Comparison of ENCODE assay signal across 30 cellular contexts in the genomic region with DNA sequence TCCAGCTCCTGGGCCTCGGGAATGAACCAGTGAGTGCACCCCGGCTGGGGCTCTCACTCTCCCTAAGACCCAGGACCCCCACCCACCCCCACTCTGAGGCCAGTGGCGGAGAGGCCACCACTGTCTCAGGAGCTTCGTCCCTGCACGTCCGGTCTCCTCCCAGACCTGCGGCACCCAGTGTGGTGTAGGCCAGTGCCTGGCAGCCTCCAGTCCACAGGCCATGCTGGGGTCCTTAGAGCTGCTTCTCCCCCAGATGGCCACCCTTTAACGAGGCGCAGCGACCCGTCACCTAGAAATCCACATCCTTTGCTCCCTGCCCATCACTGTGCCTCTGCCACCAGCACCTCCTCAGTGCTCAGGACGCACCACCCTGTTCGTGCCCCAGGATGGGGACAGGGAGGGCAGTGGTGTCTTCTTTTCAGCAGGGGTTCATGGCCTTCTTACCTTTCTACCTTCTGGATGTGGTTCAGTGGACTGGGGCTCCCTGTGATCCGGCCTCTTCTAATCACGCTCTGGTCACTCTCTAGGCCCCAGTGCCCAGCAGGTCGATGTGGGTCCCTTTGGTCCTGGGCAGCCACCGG.
DNase-seq lines count a peak whose midpoint lies in the region; ATAC-seq, FAIRE-seq and TF ChIP-seq lines count a peak whose summit lies in the region.
"Had no signal": no experiment of that assay in that cellular context is flagged by ENCODE, and none has a peak within 500 bp of the region (broad histone marks: within the 10 kb centered on the region; RNA-seq: fewer than 3 reads in every experiment).

No MANE protein-coding gene starts in this region.

- H2AFZ ChIP-seq in mesenchymal stem cell (ENCODE audit: low read depth, low read length) = no peak overlapping the region

- ATAC-seq in left cardiac atrium (no peak), WTC11 (no peak), T-cell (replicated peaks in 1 of 4) (no peak)
- ATAC-seq: activated CD8-positive, alpha-beta T cell treated with anti-CD3 and anti-CD28 coated beads, Interleukin-2, amount 10 ng/mL, durations not matched to agents 7 days and 5 days; activated T-helper 17 cell treated with anti-CD3 and anti-CD28 coated beads, Interleukin-2, amount 50 U/mL, for 72 hours; CD8-positive, alpha-beta T cell; left lobe of liver had no signal

- no peak overlapping the region for H3K23ac ChIP-seq in mesenchymal stem cell (ENCODE audit: low read length in 2 of 2)

- peak overlapping the region; percentile 85 for H3K27ac ChIP-seq in left ventricle myocardium inferior (replicated peaks)
- H3K27ac ChIP-seq in mesenchymal stem cell (ENCODE audit: low read length, poor library complexity, severe bottlenecking) = no peak overlapping the region
- H3K27ac ChIP-seq in small intestine (ENCODE audit: low read depth in 1 of 2, low read length in 1 of 2) = peak overlapping the region; percentile 50 to 84
- H3K27ac ChIP-seq: epithelial cell of prostate, HL-60, KMS-11 had no signal

- no peak overlapping the region for H3K14ac ChIP-seq in mesenchymal stem cell (ENCODE audit: low read length in 2 of 2)

- H3K36me3 ChIP-seq in left ventricle myocardium inferior (no peaks in the 10 kb centered on the region), mesenchymal stem cell (ENCODE audit: control insufficient read depth in 1 of 2, insufficient read depth in 2 of 2, low read depth in 1 of 2, low read length in 2 of 2) (no peaks in the 10 kb centered on the region), small intestine (ENCODE audit: control insufficient read depth in 2 of 2, insufficient read depth in 2 of 2, low read length in 2 of 2) (no peaks in the 10 kb centered on the region)
- H3K36me3 ChIP-seq: Peyer's patch had no signal

- no peak overlapping the region for H2BK5ac ChIP-seq in mesenchymal stem cell (ENCODE audit: low read depth, low read length, poor library complexity, severe bottlenecking)

- H3K4me1 Mint-ChIP-seq in WTC11 (no peaks in the 10 kb centered on the region), T-cell (peaks cover 0 to 6% (median 6%) of the 10 kb centered on the region in 3 donors)
- peaks cover 3% of the 10 kb centered on the region for H3K4me1 Mint-ChIP-seq in activated naive CD4-positive, alpha-beta T cell treated with anti-CD3 and anti-CD28 coated beads for 36 hours (ENCODE audit: low read depth)

- no peaks in the 10 kb centered on the region for H3K79me1 ChIP-seq in mesenchymal stem cell (replicated peaks; ENCODE audit: low read length, poor library complexity, severe bottlenecking)

- no peak for DNase-seq in left ventricle myocardium inferior
- DNase-seq in left cardiac atrium = no peak
- no peak for DNase-seq in WTC11 (ENCODE audit: low spot score)
- DNase-seq in mesenchymal stem cell = no peak
- DNase-seq in small intestine = peak; percentile 15
- no peak for DNase-seq in activated naive CD4-positive, alpha-beta T cell treated with anti-CD3 and anti-CD28 coated beads for 36 hours
- no peak for DNase-seq in NCI-H1105 treated with DMSO at 0.1 percent for 48 hours (lab: John Stamatoyannopoulos, UW)
- no peak for DNase-seq in T-cell
- DNase-seq: activated CD4-positive, alpha-beta T cell treated with anti-CD3 and anti-CD28 coated beads for 4 hours; activated CD8-positive, alpha-beta T cell treated with anti-CD3 and anti-CD28 coated beads, Interleukin-2, amount 10 ng/mL, durations not matched to agents 7 days and 5 days; activated naive CD4-positive, alpha-beta T cell treated with anti-CD3 and anti-CD28 coated beads, Interleukin-2, amount 50 U/mL, for 16 hours; CD8-positive, alpha-beta T cell; DMS 273 treated with DMSO at 0.1 percent for 48 hours; effector CD4-positive, alpha-beta T cell; naive B cell; NCI-H1436; NCI-H2081; NCI-H226; SIG-M5; stimulated activated CD4-positive, alpha-beta T cell treated with anti-CD3 and anti-CD28 coated beads, Interleukin-1b, Interleukin-23, amount 100 ng/mL, for 48 hours; T-helper 9 cell had no signal

- H3K4ac ChIP-seq in mesenchymal stem cell (ENCODE audit: low read depth in 1 of 2, low read length in 2 of 2) = no peak overlapping the region

- H2BK12ac ChIP-seq in mesenchymal stem cell (ENCODE audit: low read length in 2 of 2) = no peak overlapping the region

- H2BK15ac ChIP-seq in mesenchymal stem cell (ENCODE audit: low read depth, poor library complexity, severe bottlenecking) = no peak overlapping the region

- CTCF ChIA-PET in WTC11 (lab: Charles Lee) (no interaction called here), T-cell (lab: Charles Lee) (no interaction called here)
- CTCF ChIA-PET in activated naive CD4-positive, alpha-beta T cell treated with anti-CD3 and anti-CD28 coated beads for 36 hours (lab: Charles Lee) = no interaction called here

- H3K4me3 ChIP-seq in left ventricle myocardium inferior (no peak overlapping the region), mesenchymal stem cell (ENCODE audit: insufficient read depth in 1 of 2, low read depth in 1 of 2, low read length in 2 of 2) (no peak overlapping the region), small intestine (ENCODE audit: low read depth in 1 of 2, low read length in 2 of 2) (no peak overlapping the region)
- H3K4me3 ChIP-seq: Peyer's patch had no signal

- H2BK120ac ChIP-seq in mesenchymal stem cell (ENCODE audit: low read depth, low read length) = no peak overlapping the region

- no peak overlapping the region for H3K18ac ChIP-seq in mesenchymal stem cell (ENCODE audit: low read depth in 1 of 2, low read length in 2 of 2)

- H3K27me3 Mint-ChIP-seq in WTC11 (ENCODE audit: low read depth) = no peaks in the 10 kb centered on the region
- H3K27me3 Mint-ChIP-seq in activated naive CD4-positive, alpha-beta T cell treated with anti-CD3 and anti-CD28 coated beads for 36 hours (ENCODE audit: low read depth) = peaks cover 2% of the 10 kb centered on the region
- H3K27me3 Mint-ChIP-seq in T-cell = peaks cover 13 to 16% of the 10 kb centered on the region in 2 donors
- H3K27me3 Mint-ChIP-seq: stimulated activated naive CD8-positive, alpha-beta T cell treated with anti-CD3 and anti-CD28 coated beads, Interleukin-15, Interleukin-2, amounts not matched to agents 100 ng/mL and 50 ng/mL, for 24 hours had no signal

- no peaks in the 10 kb centered on the region for H3K9me3 ChIP-seq in left ventricle myocardium inferior (replicated peaks)
- H3K9me3 ChIP-seq in mesenchymal stem cell (ENCODE audit: control insufficient read depth, low read length) = no peaks in the 10 kb centered on the region
- H3K9me3 ChIP-seq in small intestine (ENCODE audit: control insufficient read depth, low read depth) = no peaks in the 10 kb centered on the region
- H3K9me3 ChIP-seq: Peyer's patch had no signal

- H4K91ac ChIP-seq in mesenchymal stem cell (ENCODE audit: low read length) = peak overlapping the region; percentile 36

- WGBS in mesenchymal stem cell = 86% methylated on average over 17 of the region's 17 CpGs
- 23 to 62% (median 53%) methylated on average over 17 of the region's 17 CpGs for WGBS in small intestine, 3 donors

- H2AK5ac ChIP-seq in mesenchymal stem cell (ENCODE audit: low read length, severe bottlenecking) = no peak overlapping the region

- peak overlapping the region; percentile 48 for H4K8ac ChIP-seq in mesenchymal stem cell (ENCODE audit: low read length)

- H3K4me1 ChIP-seq in left ventricle myocardium inferior (peaks cover 61% of the 10 kb centered on the region), mesenchymal stem cell (ENCODE audit: control insufficient read depth, insufficient read depth, low read depth, low read length) (peaks cover 2% of the 10 kb centered on the region), small intestine (ENCODE audit: control insufficient read depth in 2 of 2, insufficient read depth in 1 of 2, low read depth in 1 of 2, low read length in 1 of 2) (peaks cover 3 to 5% of the 10 kb centered on the region in 2 donors)

- H3K27me3 ChIP-seq in left ventricle myocardium inferior (ENCODE audit: low read depth) = peaks cover 35% of the 10 kb centered on the region
- peaks cover 26 to 49% of the 10 kb centered on the region in 2 experiments for H3K27me3 ChIP-seq in mesenchymal stem cell (ENCODE audit: control insufficient read depth in 1 of 2, insufficient read depth in 1 of 2, low read length in 2 of 2)
- H3K27me3 ChIP-seq in small intestine (ENCODE audit: control insufficient read depth in 2 of 2, insufficient read depth in 2 of 2, low read length in 2 of 2) = no peaks in the 10 kb centered on the region
- H3K27me3 ChIP-seq: Peyer's patch had no signal

- FAIRE-seq in small intestine (lab: Jason Lieb, UNC) = no peak
- FAIRE-seq: A204.1, H54 had no signal

- intact Hi-C loops in left ventricle myocardium inferior (cut with micrococcal nuclease) = no loop called here
- intact Hi-C loops in left cardiac atrium (cut with DNase I) = no loop called here
- intact Hi-C loops in activated naive CD4-positive, alpha-beta T cell treated with anti-CD3 and anti-CD28 coated beads for 36 hours (cut with micrococcal nuclease) = no loop called here

- no peak for TF ChIP-seq CTCF in left ventricle myocardium inferior (IDR thresholded peaks at IDR 0.05; ENCODE audit: borderline replicate concordance)
- no peak for TF ChIP-seq CTCF in WTC11 (IDR thresholded peaks at IDR 0.05)

- H3K9me3 Mint-ChIP-seq in WTC11 (no peaks in the 10 kb centered on the region), T-cell (peaks cover 0 to 6% (median 0%) of the 10 kb centered on the region in 3 donors)
- H3K9me3 Mint-ChIP-seq in activated naive CD4-positive, alpha-beta T cell treated with anti-CD3 and anti-CD28 coated beads for 36 hours = no peaks in the 10 kb centered on the region
- H3K9me3 Mint-ChIP-seq: activated T-helper 17 cell treated with anti-CD3 and anti-CD28 coated beads, Interleukin-2, amount 50 U/mL, for 72 hours; CD8-positive, alpha-beta T cell; stimulated activated naive CD8-positive, alpha-beta T cell treated with anti-CD3 and anti-CD28 coated beads, Interleukin-15, Interleukin-2, amounts not matched to agents 100 ng/mL and 50 ng/mL, for 24 hours had no signal

- H3K36me3 Mint-ChIP-seq in WTC11 (no peaks in the 10 kb centered on the region), T-cell (no peaks in the 10 kb centered on the region)
- H3K36me3 Mint-ChIP-seq in activated naive CD4-positive, alpha-beta T cell treated with anti-CD3 and anti-CD28 coated beads for 36 hours (ENCODE audit: low read depth) = no peaks in the 10 kb centered on the region
- H3K36me3 Mint-ChIP-seq: CD8-positive, alpha-beta T cell; naive B cell had no signal

- H3K27ac Mint-ChIP-seq in WTC11 = peak overlapping the region; percentile 24; the same call in 1 of the 2 replicates
- no peak overlapping the region for H3K27ac Mint-ChIP-seq in activated naive CD4-positive, alpha-beta T cell treated with anti-CD3 and anti-CD28 coated beads for 36 hours
- H3K27ac Mint-ChIP-seq in T-cell = no peak overlapping the region
- H3K27ac Mint-ChIP-seq: activated CD8-positive, alpha-beta T cell treated with anti-CD3 and anti-CD28 coated beads, Interleukin-2, amount 10 ng/mL, durations not matched to agents 7 days and 5 days; activated T-helper 17 cell treated with anti-CD3 and anti-CD28 coated beads, Interleukin-2, amount 50 U/mL, for 72 hours; CD8-positive, alpha-beta T cell; naive B cell; stimulated activated naive CD8-positive, alpha-beta T cell treated with anti-CD3 and anti-CD28 coated beads, Interleukin-15, Interleukin-2, amounts not matched to agents 100 ng/mL and 50 ng/mL, for 24 hours had no signal

- POLR2A ChIA-PET in WTC11 (lab: Charles Lee) (no interaction called here), T-cell (lab: Charles Lee) (no interaction called here)

- H3K9ac ChIP-seq in mesenchymal stem cell (ENCODE audit: low read length) = no peak overlapping the region
- H3K9ac ChIP-seq: KMS-11 had no signal

- H3K4me2 ChIP-seq in mesenchymal stem cell (ENCODE audit: low read length, poor library complexity, severe bottlenecking) = no peak overlapping the region
- H3K4me2 ChIP-seq: KMS-11 had no signal

- H3K4me3 Mint-ChIP-seq in WTC11 (no peak overlapping the region), T-cell (no peak overlapping the region)
- no peak overlapping the region for H3K4me3 Mint-ChIP-seq in activated naive CD4-positive, alpha-beta T cell treated with anti-CD3 and anti-CD28 coated beads for 36 hours
- H3K4me3 Mint-ChIP-seq: activated CD8-positive, alpha-beta T cell treated with anti-CD3 and anti-CD28 coated beads, Interleukin-2, amount 10 ng/mL, durations not matched to agents 7 days and 5 days; activated T-helper 17 cell treated with anti-CD3 and anti-CD28 coated beads, Interleukin-2, amount 50 U/mL, for 72 hours; CD8-positive, alpha-beta T cell; naive B cell; stimulated activated naive CD8-positive, alpha-beta T cell treated with anti-CD3 and anti-CD28 coated beads, Interleukin-15, Interleukin-2, amounts not matched to agents 100 ng/mL and 50 ng/mL, for 24 hours had no signal
